ENCODE assay signal across 8 cellular contexts in genomic region chr19:40690699-40691420, GRCh38. TPM values are rescaled to one million over a fixed set of nuclear protein-coding genes. Genes with fewer than 3 reads are reported as not detected.
DNase-seq lines count a peak whose midpoint lies in the region; ATAC-seq, FAIRE-seq and TF ChIP-seq lines count a peak whose summit lies in the region.

No MANE protein-coding gene starts in this region.

- H3K4me3 ChIP-seq in WI38 (ENCODE audit: low read depth, low read length) (peak overlapping the region; percentile 93), breast epithelium (peak overlapping the region; percentile 71 to 94 (median 81)), small intestine (ENCODE audit: low read depth in 1 of 2, low read length in 2 of 2) (peak overlapping the region; percentile 20 to 61)

- H3K27ac ChIP-seq in breast epithelium (peak overlapping the region; percentile 87 to 91), small intestine (ENCODE audit: low read depth in 1 of 2, low read length in 1 of 2) (peak overlapping the region in 1 of 2 donors; percentile 79)

- TF ChIP-seq CTCF in WI38 (IDR thresholded peaks at IDR 0.05; ENCODE audit: low read depth, low read length) (no peak), breast epithelium (IDR thresholded peaks at IDR 0.05) (no peak)

- intact Hi-C loops in breast epithelium (cut with DNase I; ENCODE audit: low total_unique reads): no loop called here

- DNase-seq in GM12891 (ENCODE audit: insufficient read length, low spot score): peak; percentile 98
- DNase-seq in NCI-H2196 treated with DMSO at 0.1 percent for 48 hours (lab: John Stamatoyannopoulos, UW; ENCODE audit: unreplicated experiment): peak; percentile 80
- DNase-seq in breast epithelium (ENCODE audit: low spot score in 2 of 2): peak; percentile 90 to 96
- peak; percentile 100 for DNase-seq in iPS-NIHi11 (ENCODE audit: low spot score)
- peak; percentile 91 for DNase-seq in small intestine

- no peaks in the 10 kb centered on the region for H3K9me3 ChIP-seq in breast epithelium
- no peaks in the 10 kb centered on the region for H3K9me3 ChIP-seq in small intestine (ENCODE audit: control insufficient read depth, low read depth)

- H3K27me3 ChIP-seq in breast epithelium (no peaks in the 10 kb centered on the region), small intestine (ENCODE audit: control insufficient read depth in 2 of 2, insufficient read depth in 2 of 2, low read length in 2 of 2) (no peaks in the 10 kb centered on the region)

- H3K36me3 ChIP-seq in breast epithelium: no peaks in the 10 kb centered on the region
- H3K36me3 ChIP-seq in small intestine (ENCODE audit: control insufficient read depth in 2 of 2, insufficient read depth in 2 of 2, low read length in 2 of 2): peaks cover 0 to 4% of the 10 kb centered on the region in 2 donors

- peaks cover 5 to 6% of the 10 kb centered on the region in 2 donors for H3K4me1 ChIP-seq in breast epithelium
- peaks cover 0 to 3% of the 10 kb centered on the region in 2 donors for H3K4me1 ChIP-seq in small intestine (ENCODE audit: control insufficient read depth in 2 of 2, insufficient read depth in 1 of 2, low read depth in 1 of 2, low read length in 1 of 2)

- 2 to 5% (median 4%) methylated on average over 38 to 54 of the region's 54 CpGs for WGBS in small intestine, 3 donors

- ATAC-seq in HG03045 (IDR thresholded peaks at IDR 0.05; ENCODE audit: unreplicated experiment) (peak; percentile 67), GM18873 (IDR thresholded peaks at IDR 0.05; ENCODE audit: low FRiP score, unreplicated experiment) (no peak)

- FAIRE-seq in GM12891 (lab: Jason Lieb, UNC): peak; percentile 94
- FAIRE-seq in small intestine (lab: Jason Lieb, UNC): no peak

- TF ChIP-seq POLR2A in GM12891 (IDR thresholded peaks at IDR 0.05; ENCODE audit: low read depth, low read length) (0 out of 2 replicates have a peak, but pooled peaks have one; percentile 27), breast epithelium (IDR thresholded peaks at IDR 0.05) (peak; percentile 14)

TF ChIP-seq in GM12891, 5 proteins besides CTCF, POLR2A, EP300 and RAD21:
- TF ChIP-seq SPI1 (IDR thresholded peaks at IDR 0.05; ENCODE audit: low read depth, low read length) (no peak), POU2F2 (IDR thresholded peaks at IDR 0.05; ENCODE audit: low read depth, low read length) (no peak), TAF1 (IDR thresholded peaks at IDR 0.05; ENCODE audit: low read depth, low read length) (no peak), POLR2AphosphoS5 (IDR thresholded peaks at IDR 0.05; ENCODE audit: low read depth, low read length) (no peak), PAX5 (IDR thresholded peaks at IDR 0.05; ENCODE audit: insufficient read depth, low read length, severe bottlenecking) (no peak)

RNA-seq across cellular contexts. Expression of gene NUMBL, which starts 0.4 kb away (rescaled TPM):
- polyA plus RNA-seq in GM12891 (2012; ENCODE audit: low read depth, missing spikeins): 4.1 TPM
- total RNA-seq in breast epithelium: 10 to 100 TPM; 24.6 to 34.7 (median 30.9) TPM
- 10 to 100 TPM in 1 of 3 donors, 1 to 10 TPM in 2; 6.2 to 15.6 (median 9.4) TPM for polyA plus RNA-seq in small intestine

RNA-seq across cellular contexts. Expression of gene COQ8B, which starts 25.8 kb away (rescaled TPM):
- 23.6 TPM for polyA plus RNA-seq in GM12891 (2012; ENCODE audit: low read depth, missing spikeins)
- 10 to 100 TPM; 28.2 to 50.8 (median 45.7) TPM for total RNA-seq in breast epithelium
- polyA plus RNA-seq in small intestine: 10 to 100 TPM; 29.2 to 45.5 (median 44.5) TPM

RNA-seq across cellular contexts. Expression of gene ITPKC, which starts 26.1 kb away (rescaled TPM):
- polyA plus RNA-seq in GM12891 (2012; ENCODE audit: low read depth, missing spikeins): 3.3 TPM
- 10 to 100 TPM; 41.8 to 71.6 (median 55.1) TPM for total RNA-seq in breast epithelium
- polyA plus RNA-seq in small intestine: 10 to 100 TPM; 22.7 to 26.4 (median 24.7) TPM

RNA-seq across cellular contexts. Expression of gene ACTMAP, which starts 59.4 kb away (rescaled TPM):
- 15.2 TPM for polyA plus RNA-seq in GM12891 (2012; ENCODE audit: low read depth, missing spikeins)
- total RNA-seq in breast epithelium: 1 to 10 TPM; 2.6 to 3.2 (median 2.9) TPM
- polyA plus RNA-seq in small intestine: 10 to 100 TPM; 12.1 to 27.5 (median 19.5) TPM

Comparison
In these comparisons a context has a peak if more than half of its experiments do, and no peak if none do; other contexts are left out.
1. H3K4me3 ChIP-seq: peak in every context shown above with its lines; median percentile 93 in WI38; 81 in breast epithelium; 40 in small intestine.